8 cellular contexts compared by ENCODE assay signal in the genomic region with DNA sequence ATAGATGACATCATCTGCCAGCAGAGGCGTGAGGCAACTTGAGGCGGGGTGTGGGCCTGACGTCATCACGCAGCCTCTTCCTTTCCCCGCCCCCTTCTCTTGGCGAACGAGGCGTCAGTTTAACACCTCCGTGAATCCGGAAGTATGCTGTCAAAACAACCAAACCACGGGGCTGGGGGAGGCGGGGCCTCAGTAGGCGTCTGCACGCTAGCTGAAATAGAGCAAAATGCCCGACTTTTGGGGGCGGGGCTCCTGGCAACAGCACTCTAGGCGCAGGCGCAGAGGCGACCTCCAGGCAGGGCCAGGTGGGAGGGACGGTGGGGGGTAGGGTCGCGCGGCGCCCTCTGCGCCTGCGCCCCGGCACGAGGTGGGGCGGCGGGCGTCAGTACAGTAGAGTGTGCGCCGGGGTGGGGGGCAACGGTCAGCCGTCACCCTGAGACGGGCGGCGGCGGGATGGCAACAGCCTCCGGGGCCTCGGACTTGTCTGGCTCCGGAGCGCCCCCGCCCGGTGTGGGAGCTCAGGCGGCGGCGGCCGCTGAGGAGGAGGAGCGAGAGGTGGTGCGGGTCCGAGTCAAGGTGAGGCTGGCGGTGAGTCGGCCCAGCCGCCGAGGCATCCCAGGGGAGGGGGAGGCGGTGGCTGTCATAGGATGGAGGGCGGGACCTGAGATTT. TPM values are rescaled to one million over a fixed set of nuclear protein-coding genes. Genes with fewer than 3 reads are reported as not detected.
DNase-seq lines count a peak whose midpoint lies in the region; ATAC-seq and TF ChIP-seq lines count a peak whose summit lies in the region.

Gene TBC1D25 (plus strand): TSS at position 370 of the 670 bp plus-strand sequence. CDS start 84 bp downstream, at position 454.

- ATAC-seq in GM21515 (IDR thresholded peaks at IDR 0.05; ENCODE audit: unreplicated experiment) = peak; percentile 67
- peak; percentile 91 for ATAC-seq in IMR-90 (ENCODE audit: low read depth)

- no peaks in the 10 kb centered on the region for H3K9me2 ChIP-seq in OCI-LY7 (ENCODE audit: insufficient read depth, low read length)

- peak within 1 kb of the TSS; percentile 86 for H2AK5ac ChIP-seq in IMR-90 (ENCODE audit: low read depth, low read length)

- DNase-seq in DMS 273 (lab: John Stamatoyannopoulos, UW; ENCODE audit: unreplicated experiment) (peak; percentile 98), IMR-90 (peak; percentile 95), OCI-LY7 (ENCODE audit: low spot score) (peak; percentile 98), activated T-cell treated with anti-CD3 and anti-CD28 coated beads for 24 hours (ENCODE audit: low read depth) (peak; percentile 93), epidermal melanocyte (ENCODE audit: insufficient read length, low spot score) (peak; percentile 77)
- peak; percentile 85 to 93 for DNase-seq in stimulated activated CD8-positive, alpha-beta memory T cell treated with anti-CD3 and anti-CD28 coated beads, Interleukin-4, amount 100 ng/mL, for 1 hour (ENCODE audit: low read depth in 2 of 2, low spot score in 1 of 2)

- peak within 1 kb of the TSS; percentile 70 for H3K27ac ChIP-seq in IMR-90 (ENCODE audit: insufficient read depth, low read length)
- H3K27ac ChIP-seq in OCI-LY7 (ENCODE audit: low read depth, low read length, poor library complexity, severe bottlenecking) = peak within 1 kb of the TSS; percentile 69

- peak within 1 kb of the TSS; percentile 79 for H3K4ac ChIP-seq in IMR-90 (ENCODE audit: low read depth, low read length)

- no peak within 1 kb of the TSS; the same call in 1 of the 2 replicates for H3K23ac ChIP-seq in IMR-90 (ENCODE audit: low read depth, low read length)

- no peak within 1 kb of the TSS for H2BK20ac ChIP-seq in IMR-90 (ENCODE audit: low read depth, low read length)

- H3K36me3 ChIP-seq in IMR-90 (ENCODE audit: control insufficient read depth, insufficient read depth, low read length) = peaks cover 2% of the 10 kb centered on the region
- H3K36me3 ChIP-seq in OCI-LY7 (ENCODE audit: insufficient read depth, low read length) = peaks cover 24% of the 10 kb centered on the region

- TF ChIP-seq RAD21 in IMR-90 (IDR thresholded peaks at IDR 0.05; ENCODE audit: low read length) = peak; percentile 5; the same call in 1 of the 2 replicates

- H4K91ac ChIP-seq in IMR-90 (ENCODE audit: insufficient read depth, low read depth, low read length) = peak within 1 kb of the TSS; percentile 83

- H3K18ac ChIP-seq in IMR-90 (ENCODE audit: low read depth, low read length) = no peak within 1 kb of the TSS; the same call in 1 of the 2 replicates

- H2AK9ac ChIP-seq in IMR-90 (replicated peaks; ENCODE audit: low read depth, low read length, poor library complexity) = peak within 1 kb of the TSS; percentile 97

- H2AFZ ChIP-seq in IMR-90 (replicated peaks; ENCODE audit: low read length, poor library complexity) (peak within 1 kb of the TSS; percentile 96), OCI-LY7 (ENCODE audit: low read length) (peak within 1 kb of the TSS; percentile 55; the same call in 1 of the 2 replicates)

- peak within 1 kb of the TSS; percentile 78 for H3K14ac ChIP-seq in IMR-90 (replicated peaks; ENCODE audit: low read depth, low read length)

- WGBS in IMR-90 (ENCODE audit: extremely low coverage in 2 of 2, insufficient read length in 1 of 2), 2 experiments = 34% methylated on average over 30 of the region's 58 CpGs; no CpG with 5 or more reads in 1 of the 2 experiments

- dilution Hi-C loops in IMR-90 (cut with HindIII; ENCODE audit: low sequenced_read_pairs, unreplicated experiment) = no loop called here

- peak within 1 kb of the TSS; percentile 22 for H2BK5ac ChIP-seq in IMR-90 (ENCODE audit: low read depth, low read length, poor library complexity, severe bottlenecking)

- H2BK120ac ChIP-seq in IMR-90 (ENCODE audit: low read depth, low read length) = peak within 1 kb of the TSS; percentile 70; the same call in 1 of the 2 replicates

- peaks cover 12% of the 10 kb centered on the region for H3K79me2 ChIP-seq in OCI-LY7 (ENCODE audit: insufficient read depth, low read depth, low read length)

- peaks cover 7 to 14% of the 10 kb centered on the region in 2 experiments for H3K79me1 ChIP-seq in IMR-90 (ENCODE audit: low read depth in 1 of 2, low read length in 2 of 2)

- no peaks in the 10 kb centered on the region for H3K9me3 ChIP-seq in IMR-90 (ENCODE audit: control insufficient read depth, insufficient read depth, low read length)
- no peaks in the 10 kb centered on the region for H3K9me3 ChIP-seq in OCI-LY7 (ENCODE audit: low read length)
- H3K9me3 ChIP-seq in mononuclear cell (ENCODE audit: low read depth, low read length) = no peaks in the 10 kb centered on the region

- TF ChIP-seq CTCF in IMR-90 (conservative IDR thresholded peaks at IDR 0.05; ENCODE audit: low read depth, low read length) (peak; percentile 39), OCI-LY7 (conservative IDR thresholded peaks at IDR 0.05; ENCODE audit: low read length) (peak; percentile 66)

- peak within 1 kb of the TSS; percentile 43 to 96; a peak in 3 of 4 replicates for H4K8ac ChIP-seq in IMR-90 (ENCODE audit: low read depth in 2 of 2, low read length in 2 of 2)

- intact Hi-C loops in IMR-90 (cut with micrococcal nuclease) (no loop called here), OCI-LY7 (cut with micrococcal nuclease; ENCODE audit: unreplicated experiment) (loop anchor here (2.0 to 5.0 kb wide), 2 partner anchors 35 to 72 kb away; partner anchors contain the start of gene RBM3)

- H3K27me3 ChIP-seq in IMR-90 (ENCODE audit: control insufficient read depth, insufficient read depth, low read length) = no peaks in the 10 kb centered on the region
- no peaks in the 10 kb centered on the region for H3K27me3 ChIP-seq in mononuclear cell (ENCODE audit: insufficient read depth, low read length)

- H2BK15ac ChIP-seq in IMR-90 (ENCODE audit: low read depth, low read length) = peak within 1 kb of the TSS; percentile 59; the same call in 2 of the 3 replicates

- 0 out of 2 replicates have a peak, but pooled peaks have one; percentile 38 for TF ChIP-seq POLR2A in IMR-90 (IDR thresholded peaks at IDR 0.05; ENCODE audit: low read depth, low read length)

- CTCF ChIA-PET in IMR-90 (lab: Yijun Ruan, JAX) = interaction anchor here (0.6 to 0.7 kb wide), 2 partner anchors 12 to 450 kb away, joined by 3 to 8 read pairs; no protein-coding TSS in a partner anchor
- CTCF ChIA-PET in OCI-LY7 (lab: Charles Lee; ENCODE audit: unreplicated experiment) = interaction anchor here (0.6 to 1.2 kb wide), 2 partner anchors 32 to 72 kb away, joined by 3 to 4 read pairs; no protein-coding TSS in a partner anchor

- H3K4me1 ChIP-seq in IMR-90 (ENCODE audit: control insufficient read depth, insufficient read depth, low read length) = no peaks in the 10 kb centered on the region
- peaks cover 17% of the 10 kb centered on the region for H3K4me1 ChIP-seq in OCI-LY7 (ENCODE audit: insufficient read depth, low read length, poor library complexity, severe bottlenecking)
- H3K4me1 ChIP-seq in mononuclear cell (ENCODE audit: insufficient read depth, low read length) = peaks cover 18% of the 10 kb centered on the region

- H4K20me1 ChIP-seq in IMR-90 (ENCODE audit: insufficient read depth, low read length) (peaks cover 9% of the 10 kb centered on the region; the same call in 1 of the 2 replicates), OCI-LY7 (ENCODE audit: insufficient read depth, low read length) (0 out of 2 replicates have a peak, but pooled peaks cover 5% of the 10 kb centered on the region)

- H4K5ac ChIP-seq in IMR-90 (ENCODE audit: low read depth, low read length) = peak within 1 kb of the TSS; percentile 53

- H3K4me2 ChIP-seq in IMR-90 (ENCODE audit: low read depth, low read length) (peak within 1 kb of the TSS; percentile 63), OCI-LY7 (ENCODE audit: low read length) (peak within 1 kb of the TSS; percentile 97)

- POLR2A ChIA-PET in IMR-90 (lab: Charles Lee; ENCODE audit: unreplicated experiment) (interaction anchor here (0.7 kb wide), 2 partner anchors 18 to 41 kb away, joined by 3 to 13 read pairs; no protein-coding TSS in a partner anchor), OCI-LY7 (lab: Charles Lee) (interaction anchor here (0.6 to 1.9 kb wide), 4 partner anchors 34 to 404 kb away, joined by 4 to 8 read pairs (median 5); partner anchors contain the start of gene RBM3)

- peak within 1 kb of the TSS; percentile 6; the same call in 1 of the 2 replicates for H3K56ac ChIP-seq in IMR-90 (ENCODE audit: extremely low read depth, insufficient read depth, low read length)

- BruUV-seq in IMR-90 (replicated peaks; lab: Mats Ljungman, UMichigan) (no TSS peak), OCI-LY7 (replicated peaks; lab: Mats Ljungman, UMichigan) (no TSS peak)

- in situ Hi-C loops in IMR-90 (cut with MboI; ENCODE audit: low sequenced_read_pairs) = no loop called here

- H3K4me3 ChIP-seq in IMR-90 (ENCODE audit: insufficient read depth, low read depth, low read length) (peak within 1 kb of the TSS; percentile 89), OCI-LY7 (ENCODE audit: low read depth, low read length, poor library complexity, severe bottlenecking) (peak within 1 kb of the TSS; percentile 80), mononuclear cell (ENCODE audit: low read length) (peak within 1 kb of the TSS; percentile 55)

- peak within 1 kb of the TSS; percentile 78 for H3K9ac ChIP-seq in IMR-90 (ENCODE audit: low read depth, low read length)

- H3K9me1 ChIP-seq in IMR-90 (ENCODE audit: insufficient read depth, low read length) = peaks cover 5% of the 10 kb centered on the region; the same call in 1 of the 2 replicates

TF ChIP-seq in IMR-90, 13 proteins besides CTCF, POLR2A, EP300 and RAD21:
- peak; percentile 88 for TF ChIP-seq CEBPB (IDR thresholded peaks at IDR 0.05; ENCODE audit: low read depth, low read length)
- no peak; the same call in 1 of the 2 replicates for TF ChIP-seq MXI1 (IDR thresholded peaks at IDR 0.05; ENCODE audit: borderline replicate concordance, low read depth, low read length)
- TF ChIP-seq BHLHE40 (IDR thresholded peaks at IDR 0.05; ENCODE audit: low read depth, low read length) = peak; percentile 90
- no peak for TF ChIP-seq SMC3 (IDR thresholded peaks at IDR 0.05; ENCODE audit: low read depth, low read length)
- peak; percentile 48; the same call in 1 of the 2 replicates for TF ChIP-seq FOS (IDR thresholded peaks at IDR 0.05; ENCODE audit: low read depth, low read length)
- peak; percentile 61; the same call in 1 of the 2 replicates for TF ChIP-seq MAZ (IDR thresholded peaks at IDR 0.05; ENCODE audit: borderline replicate concordance, low read depth, low read length)

RNA-seq across cellular contexts. Expression of gene TBC1D25, which starts in this region (rescaled TPM):
- total RNA-seq in IMR-90 (2012; rRNA removed) (8.3 and 11.3 TPM in 2 replicates), OCI-LY7 (2022) (11.2 and 14.1 TPM in 2 replicates), mononuclear cell (10.7 TPM)
- 15.9 and 18.2 TPM in 2 replicates for polyA plus RNA-seq in IMR-90 (2012; rRNA removed)
- 18.8 and 23.9 TPM in 2 replicates for polyA plus RNA-seq in IMR-90 (2012; cell fraction: cytosol; rRNA removed)
- 17.2 and 33.1 TPM in 2 replicates for polyA plus RNA-seq in IMR-90 (2012; cell fraction: nucleus; rRNA removed; ENCODE audit: low replicate concordance)
- 6.8 and 7.6 TPM in 2 replicates for total RNA-seq in OCI-LY7 (2014; rRNA removed; shearing (Covaris generic))

Comparison
In these comparisons a context has a peak if more than half of its experiments do, and no peak if none do; other contexts are left out.
1. Peak in every context shown above with its lines: DNase-seq, ATAC-seq, H3K4me3 ChIP-seq and H3K27ac ChIP-seq.